ENCODE assay signal across 10 cellular contexts in the genomic region with DNA sequence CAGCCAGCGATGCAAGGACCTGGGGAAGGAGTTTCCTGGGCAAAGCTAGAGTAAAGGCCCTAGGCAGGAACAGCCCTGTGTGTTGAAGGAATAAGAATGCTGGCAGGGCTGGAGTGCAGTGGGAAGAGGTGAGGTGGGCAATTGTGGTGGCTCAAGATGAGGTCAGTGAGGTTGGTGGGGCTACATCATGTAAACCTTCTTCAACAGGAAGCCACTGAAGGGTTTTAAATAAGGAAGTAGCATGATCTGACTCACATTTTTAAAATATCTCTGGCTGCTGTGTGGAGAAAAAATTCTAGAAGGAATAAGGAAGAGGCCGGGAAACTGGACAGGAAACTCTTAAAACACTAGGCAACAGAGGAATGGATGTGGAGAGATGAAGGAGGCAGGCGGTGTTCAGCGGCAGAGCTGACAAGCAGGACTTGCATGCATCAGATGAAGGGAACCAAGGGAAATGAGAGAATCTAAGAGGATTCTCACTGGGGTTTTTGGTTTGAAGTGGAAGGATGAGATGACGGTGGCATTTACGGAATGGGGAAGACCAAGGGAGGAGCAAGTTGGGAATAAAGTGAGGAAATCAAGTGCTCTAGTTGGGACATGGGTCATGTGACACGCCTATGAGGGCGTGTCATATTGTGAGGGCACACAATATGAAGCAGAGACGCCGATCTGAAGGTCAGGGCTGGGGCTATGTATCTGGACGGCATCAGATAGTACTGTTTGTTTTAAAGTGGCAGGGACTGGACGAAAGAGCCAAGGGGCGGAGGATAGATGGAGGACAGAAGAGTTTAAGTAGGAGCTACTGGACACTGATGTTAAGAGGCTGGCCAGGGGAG. TPM values are rescaled to one million over a fixed set of nuclear protein-coding genes. Genes with fewer than 3 reads are reported as not detected.
DNase-seq lines count a peak whose midpoint lies in the region; ATAC-seq and TF ChIP-seq lines count a peak whose summit lies in the region.
"Had no signal": no experiment of that assay in that cellular context is flagged by ENCODE, and none has a peak within 500 bp of the region (broad histone marks: within the 10 kb centered on the region; RNA-seq: fewer than 3 reads in every experiment).

No MANE protein-coding gene starts in this region.

- H3K4me3 ChIP-seq in cardiac fibroblast (replicated peaks in 1 of 2; ENCODE audit: low read depth in 2 of 2, low read length in 2 of 2): no peak overlapping the region

- TF ChIP-seq CTCF in cardiac fibroblast (IDR thresholded peaks at IDR 0.05; ENCODE audit: low read depth, low read length): no peak

- intact Hi-C loops in Right ventricle myocardium inferior (cut with DNase I): no loop called here
- intact Hi-C loops in cardiac septum (cut with DNase I): no loop called here

- ATAC-seq in Right ventricle myocardium inferior (peak; percentile 40), GM21737 (IDR thresholded peaks at IDR 0.05; ENCODE audit: unreplicated experiment) (no peak)

- DNase-seq in Right ventricle myocardium inferior (ENCODE audit: missing footprints) (no peak), cardiac septum (ENCODE audit: low spot score) (no peak), cardiac fibroblast (ENCODE audit: low read depth in 2 of 2) (peak; percentile 42 to 58), lung microvascular endothelial cell (ENCODE audit: low read depth in 2 of 2) (peak; percentile 24 to 89), kidney glomerular epithelial cell (lab: John Stamatoyannopoulos, UW) (no peak), cortex of kidney (lab: John Stamatoyannopoulos, UW) (no peak)
- DNase-seq in stimulated activated naive CD4-positive, alpha-beta T cell (lab: John Stamatoyannopoulos, UW): no peak
- DNase-seq: activated CD4-positive, alpha-beta memory T cell treated with anti-CD3 and anti-CD28 coated beads for 36 hours; NCI-H82 had no signal

RNA-seq across cellular contexts. Expression of a gene that starts 18.3 kb away (rescaled TPM):
- total RNA-seq in Right ventricle myocardium inferior (19.4 TPM), cardiac septum (18.9 TPM), lung microvascular endothelial cell (5.0 and 5.2 TPM in 2 replicates)

Comparison
In these comparisons a context has a peak if more than half of its experiments do, and no peak if none do; other contexts are left out.
1. DNase-seq: peak in cardiac fibroblast (2 of 2) and lung microvascular endothelial cell (2 of 2); none in Right ventricle myocardium inferior (single experiment), cardiac septum (single experiment), kidney glomerular epithelial cell (single experiment), cortex of kidney (single experiment) and stimulated activated naive CD4-positive, alpha-beta T cell (0 of 6).